ENCODE assay signal across 8 cellular contexts in genomic region chr9:101533334-101534187, GRCh38. TPM values are rescaled to one million over a fixed set of nuclear protein-coding genes. Genes with fewer than 3 reads are reported as not detected.
A peak's percentile ranks its signal among the peaks of the same experiment; 100 is the strongest.
DNase-seq lines count a peak whose midpoint lies in the region; ATAC-seq and TF ChIP-seq lines count a peak whose summit lies in the region.

TSS of gene RNF20 (plus strand) at chr9:101533853. CDS start at chr9:101535424, 1,571 bp downstream.

- H3K27me3 Mint-ChIP-seq in activated B cell treated with CpG ODN at 0.5 μM for 24 hours (peaks cover 3% of the 10 kb centered on the region), immature natural killer cell (ENCODE audit: low read depth in 3 of 3) (peaks cover 5 to 8% (median 5%) of the 10 kb centered on the region in 3 donors)

- DNase-seq in AG08395 (ENCODE audit: low spot score), result peak; percentile 98
- DNase-seq in NCI-H345 (lab: John Stamatoyannopoulos, UW), result peak; percentile 99
- peak; percentile 96 for DNase-seq in activated B cell treated with CpG ODN at 0.5 μM for 24 hours
- peak; percentile 85 to 100 (median 99) for DNase-seq in caudate nucleus (lab: John Stamatoyannopoulos, UW)
- peak; percentile 99 for DNase-seq in immature natural killer cell
- DNase-seq in smooth muscle cell of the brain vasculature (ENCODE audit: low read depth, low spot score), result peak; percentile 98

- peak; percentile 99 for ATAC-seq in HG03196 (IDR thresholded peaks at IDR 0.05; ENCODE audit: unreplicated experiment)
- ATAC-seq in activated B cell treated with CpG ODN at 0.5 μM for 24 hours (ENCODE audit: low read depth), result peak; percentile 89

- POLR2A ChIA-PET in activated B cell treated with CpG ODN at 0.5 μM for 24 hours (lab: Charles Lee), result interaction anchor here (1.5 to 2.6 kb wide), 2 partner anchors 84 to 135 kb away, joined by 4 to 23 read pairs; partner anchors contain the start of genes MRPL50 and ZNF189

- TF ChIP-seq CTCF in activated B cell treated with CpG ODN at 0.5 μM for 24 hours (IDR thresholded peaks at IDR 0.05), result no peak

- peak within 1 kb of the TSS; percentile 99 for H3K4me3 Mint-ChIP-seq in activated B cell treated with CpG ODN at 0.5 μM for 24 hours
- peak within 1 kb of the TSS; percentile 94 to 100 (median 96) for H3K4me3 Mint-ChIP-seq in immature natural killer cell

- in situ Hi-C loops in GM18951 (cut with MboI; ENCODE audit: low sequenced_read_pairs, unreplicated experiment), result no loop called here

- H3K4me1 Mint-ChIP-seq in activated B cell treated with CpG ODN at 0.5 μM for 24 hours (peaks cover 31% of the 10 kb centered on the region), immature natural killer cell (peaks cover 22 to 23% of the 10 kb centered on the region in 2 donors)

- H3K9me3 Mint-ChIP-seq in activated B cell treated with CpG ODN at 0.5 μM for 24 hours (no peaks in the 10 kb centered on the region), immature natural killer cell (no peaks in the 10 kb centered on the region)

- H3K27ac Mint-ChIP-seq in activated B cell treated with CpG ODN at 0.5 μM for 24 hours, result peak within 1 kb of the TSS; percentile 100
- H3K27ac Mint-ChIP-seq in immature natural killer cell, result peak within 1 kb of the TSS; percentile 96 to 100 (median 99)

- CTCF ChIA-PET in activated B cell treated with CpG ODN at 0.5 μM for 24 hours (lab: Charles Lee), result interaction anchor here (1.1 to 1.9 kb wide), 3 partner anchors 72 to 84 kb away, joined by 4 to 9 read pairs (median 7); no protein-coding TSS in a partner anchor

- intact Hi-C loops in activated B cell treated with CpG ODN at 0.5 μM for 24 hours (cut with micrococcal nuclease), result loop anchor here (1.0 to 10.0 kb wide), 4 partner anchors 15 to 936 kb away; partner anchors contain the start of genes MRPL50 and ZNF189

- peak within 1 kb of the TSS; percentile 99 for H3K27ac ChIP-seq in caudate nucleus (ENCODE audit: low read depth, low read length)

- H3K36me3 Mint-ChIP-seq in activated B cell treated with CpG ODN at 0.5 μM for 24 hours (ENCODE audit: low read depth), result peaks cover 18% of the 10 kb centered on the region
- H3K36me3 Mint-ChIP-seq in immature natural killer cell, result peaks cover 0 to 7% (median 7%) of the 10 kb centered on the region in 3 donors

- TF ChIP-seq POLR2A in GM18951 (IDR thresholded peaks at IDR 0.05; ENCODE audit: extremely low read depth, insufficient read depth, insufficient read length), result peak; percentile 70

RNA-seq across cellular contexts. Expression of gene RNF20, which starts in this region (rescaled TPM):
- total RNA-seq in activated B cell treated with CpG ODN at 0.5 μM for 24 hours, result 46.6 and 51.6 TPM in 2 replicates
- polyA plus RNA-seq in immature natural killer cell, result 10 to 100 TPM; 19.8 to 57.0 (median 26.9) TPM

Comparison
In these comparisons a context has a peak if more than half of its experiments do, and no peak if none do; other contexts are left out.
1. Peak in every context shown above with its lines: DNase-seq, ATAC-seq and H3K27ac ChIP-seq.